Comparison of ENCODE assay signal across 10 cellular contexts in the genomic region with DNA sequence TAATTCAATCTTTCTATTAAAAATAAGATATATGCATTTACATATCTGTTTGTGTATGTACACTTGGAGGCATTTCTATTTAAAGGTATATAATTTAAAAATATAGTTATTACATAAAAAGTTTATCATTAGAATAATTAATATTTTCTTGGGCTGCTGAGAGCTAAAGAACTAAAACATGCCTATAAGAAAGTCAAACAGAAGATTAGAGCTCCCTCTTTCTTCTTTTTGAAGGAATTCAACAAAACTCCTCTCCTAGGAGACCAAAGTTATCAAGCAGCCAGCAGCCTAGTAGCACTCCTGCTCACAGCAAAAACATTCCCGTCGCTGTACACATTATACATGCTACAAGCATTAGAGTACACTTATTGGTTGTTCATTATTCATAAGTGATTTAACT.
A peak's percentile ranks its signal among the peaks of the same experiment; 100 is the strongest.
DNase-seq lines count a peak whose midpoint lies in the region; ATAC-seq and FAIRE-seq lines count a peak whose summit lies in the region.
"Had no signal": no experiment of that assay in that cellular context is flagged by ENCODE, and none has a peak within 500 bp of the region (broad histone marks: within the 10 kb centered on the region; RNA-seq: fewer than 3 reads in every experiment).

No MANE protein-coding gene starts in this region.

- H3K9me3 Mint-ChIP-seq in activated T-cell treated with anti-CD3 and anti-CD28 coated beads, Interleukin-2, amount 50 U/mL, for 4 hours, result no peaks in the 10 kb centered on the region
- H3K9me3 Mint-ChIP-seq: activated CD4-positive, alpha-beta memory T cell treated with anti-CD3 and anti-CD28 coated beads, Interleukin-2, amount 10 ng/mL, durations not matched to agents 7 days and 5 days had no signal

- peak; percentile 23 for DNase-seq in Ammon's horn (ENCODE audit: low spot score)
- DNase-seq in HuH-7.5 (ENCODE audit: low spot score), result peak; percentile 12
- DNase-seq in SW480 (ENCODE audit: low spot score), result peak; percentile 11
- DNase-seq in activated naive CD4-positive, alpha-beta T cell (lab: John Stamatoyannopoulos, UW), result no peak
- no peak for DNase-seq in activated T-cell treated with anti-CD3 and anti-CD28 coated beads, Interleukin-2, amount 50 U/mL, for 4 hours
- no peak for DNase-seq in activated effector memory CD4-positive, alpha-beta T cell treated with anti-CD3 and anti-CD28 coated beads, Interleukin-2, amount 50 U/mL, for 16 hours
- DNase-seq: activated CD4-positive, alpha-beta memory T cell treated with anti-CD3 and anti-CD28 coated beads, Interleukin-2, amount 10 ng/mL, durations not matched to agents 7 days and 5 days had no signal

- no peaks in the 10 kb centered on the region for H3K27me3 Mint-ChIP-seq in activated T-cell treated with anti-CD3 and anti-CD28 coated beads, Interleukin-2, amount 50 U/mL, for 4 hours (ENCODE audit: low read depth)
- H3K27me3 Mint-ChIP-seq: activated CD4-positive, alpha-beta memory T cell treated with anti-CD3 and anti-CD28 coated beads, Interleukin-2, amount 10 ng/mL, durations not matched to agents 7 days and 5 days had no signal

- FAIRE-seq in islet of Langerhans (lab: Jason Lieb, UNC), result peak; percentile 90
- FAIRE-seq: GM18507 had no signal

- no peaks in the 10 kb centered on the region for H3K4me1 Mint-ChIP-seq in activated T-cell treated with anti-CD3 and anti-CD28 coated beads, Interleukin-2, amount 50 U/mL, for 4 hours (ENCODE audit: low read depth)
- H3K4me1 Mint-ChIP-seq: activated CD4-positive, alpha-beta memory T cell treated with anti-CD3 and anti-CD28 coated beads, Interleukin-2, amount 10 ng/mL, durations not matched to agents 7 days and 5 days had no signal

- peaks cover 2% of the 10 kb centered on the region for H3K36me3 Mint-ChIP-seq in activated T-cell treated with anti-CD3 and anti-CD28 coated beads, Interleukin-2, amount 50 U/mL, for 4 hours (ENCODE audit: insufficient read depth)

- H3K4me3 Mint-ChIP-seq in activated T-cell treated with anti-CD3 and anti-CD28 coated beads, Interleukin-2, amount 50 U/mL, for 4 hours, result no peak overlapping the region
- H3K4me3 Mint-ChIP-seq: activated CD4-positive, alpha-beta memory T cell treated with anti-CD3 and anti-CD28 coated beads, Interleukin-2, amount 10 ng/mL, durations not matched to agents 7 days and 5 days had no signal

- ATAC-seq in HG03045 (IDR thresholded peaks at IDR 0.05; ENCODE audit: unreplicated experiment), result no peak
- ATAC-seq in activated T-cell treated with anti-CD3 and anti-CD28 coated beads, Interleukin-2, amount 50 U/mL, for 4 hours, result no peak

Comparison
In these comparisons a context has a peak if more than half of its experiments do, and no peak if none do; other contexts are left out.
1. DNase-seq: peak in Ammon's horn (single experiment), HuH-7.5 (single experiment) and SW480 (single experiment); none in activated naive CD4-positive, alpha-beta T cell (0 of 4), activated T-cell treated with anti-CD3 and anti-CD28 coated beads, Interleukin-2, amount 50 U/mL, for 4 hours (single experiment) and activated effector memory CD4-positive, alpha-beta T cell treated with anti-CD3 and anti-CD28 coated beads, Interleukin-2, amount 50 U/mL, for 16 hours (single experiment).